Comparison of ENCODE assay signal across 2 cellular contexts in the genomic region with DNA sequence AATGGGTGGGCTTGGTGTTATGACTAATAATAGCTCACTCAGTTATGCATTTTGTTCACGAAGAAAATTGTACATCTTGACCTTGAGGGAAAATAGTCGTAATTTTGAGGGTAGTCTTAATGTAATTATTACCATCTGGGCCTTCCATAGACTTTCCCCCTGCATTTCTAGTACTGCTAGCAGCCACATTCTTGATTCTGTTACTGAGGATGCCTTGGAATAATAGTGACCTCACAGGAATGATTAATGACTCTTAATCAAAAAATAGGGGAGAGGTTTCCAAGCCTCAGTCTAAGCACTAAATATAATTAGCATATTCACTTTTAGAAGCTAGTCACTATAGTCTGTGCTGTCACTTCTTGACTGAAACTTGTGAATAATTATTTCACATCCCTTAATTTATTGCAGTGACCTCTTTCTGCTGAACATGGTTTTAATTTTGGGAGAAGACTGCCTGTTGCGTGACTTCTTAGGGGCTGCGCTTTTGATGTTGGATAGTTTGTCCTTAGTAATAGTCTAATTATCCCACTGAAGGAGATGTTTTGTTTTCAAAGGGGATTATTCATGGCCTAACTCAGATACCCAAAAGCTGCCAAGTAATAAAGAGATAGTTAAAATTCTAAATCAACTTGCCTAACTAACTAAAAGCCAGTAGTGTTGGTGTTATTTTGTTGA.
A peak's percentile ranks its signal among the peaks of the same experiment; 100 is the strongest.
TF ChIP-seq lines count a peak whose summit lies in the region.

No MANE protein-coding gene starts in this region.

TF ChIP-seq in SK-N-SH treated with all-trans-retinoic acid at 6 μM for 48 hours, 23 proteins besides CTCF, POLR2A, EP300 and RAD21:
- TF ChIP-seq ISL1 (CRISPR knock-in tag; IDR thresholded peaks at IDR 0.05) (0 out of 2 replicates have a peak, but pooled peaks have one; percentile 15), CSDC2 (CRISPR knock-in tag; IDR thresholded peaks at IDR 0.05) (no peak)
TF ChIP-seq in SK-N-SH treated with all-trans-retinoic acid at 6 μM for 48 hours: peak in this region for 1.

TF ChIP-seq in SK-N-SH, 30 proteins besides CTCF, POLR2A, EP300 and RAD21:
- TF ChIP-seq PBX3 (IDR thresholded peaks at IDR 0.05) = no peak
- no peak for TF ChIP-seq TAF1 (IDR thresholded peaks at IDR 0.05; ENCODE audit: borderline replicate concordance, low read depth, low read length)
- no peak for TF ChIP-seq NRF1 (IDR thresholded peaks at IDR 0.05; ENCODE audit: low read depth, low read length)
- no peak for TF ChIP-seq TEAD4 (IDR thresholded peaks at IDR 0.05; ENCODE audit: borderline replicate concordance, insufficient read depth)
- TF ChIP-seq FOXJ3 (CRISPR knock-in tag; IDR thresholded peaks at IDR 0.05) = no peak
- no peak for TF ChIP-seq ZBTB33 (IDR thresholded peaks at IDR 0.05; ENCODE audit: borderline replicate concordance, low read depth)
- TF ChIP-seq SIN3A (IDR thresholded peaks at IDR 0.05; ENCODE audit: borderline replicate concordance, low read depth, low read length) = no peak
- TF ChIP-seq, protein P1, sequence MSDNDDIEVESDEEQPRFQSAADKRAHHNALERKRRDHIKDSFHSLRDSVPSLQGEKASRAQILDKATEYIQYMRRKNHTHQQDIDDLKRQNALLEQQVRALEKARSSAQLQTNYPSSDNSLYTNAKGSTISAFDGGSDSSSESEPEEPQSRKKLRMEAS (IDR thresholded peaks at IDR 0.05; ENCODE audit: low read depth) = no peak
- TF ChIP-seq GATA2 (CRISPR knock-in tag; IDR thresholded peaks at IDR 0.05) = no peak
- TF ChIP-seq FOSL2 (IDR thresholded peaks at IDR 0.05; ENCODE audit: borderline replicate concordance, low read depth) = no peak
- no peak for TF ChIP-seq USF2 (IDR thresholded peaks at IDR 0.05; ENCODE audit: borderline replicate concordance, low read depth, low read length)
- no peak for TF ChIP-seq SMC3 (IDR thresholded peaks at IDR 0.05; ENCODE audit: low read depth, low read length)
- no peak for TF ChIP-seq FOXM1 (IDR thresholded peaks at IDR 0.05; ENCODE audit: low read depth)
- TF ChIP-seq, protein P2, sequence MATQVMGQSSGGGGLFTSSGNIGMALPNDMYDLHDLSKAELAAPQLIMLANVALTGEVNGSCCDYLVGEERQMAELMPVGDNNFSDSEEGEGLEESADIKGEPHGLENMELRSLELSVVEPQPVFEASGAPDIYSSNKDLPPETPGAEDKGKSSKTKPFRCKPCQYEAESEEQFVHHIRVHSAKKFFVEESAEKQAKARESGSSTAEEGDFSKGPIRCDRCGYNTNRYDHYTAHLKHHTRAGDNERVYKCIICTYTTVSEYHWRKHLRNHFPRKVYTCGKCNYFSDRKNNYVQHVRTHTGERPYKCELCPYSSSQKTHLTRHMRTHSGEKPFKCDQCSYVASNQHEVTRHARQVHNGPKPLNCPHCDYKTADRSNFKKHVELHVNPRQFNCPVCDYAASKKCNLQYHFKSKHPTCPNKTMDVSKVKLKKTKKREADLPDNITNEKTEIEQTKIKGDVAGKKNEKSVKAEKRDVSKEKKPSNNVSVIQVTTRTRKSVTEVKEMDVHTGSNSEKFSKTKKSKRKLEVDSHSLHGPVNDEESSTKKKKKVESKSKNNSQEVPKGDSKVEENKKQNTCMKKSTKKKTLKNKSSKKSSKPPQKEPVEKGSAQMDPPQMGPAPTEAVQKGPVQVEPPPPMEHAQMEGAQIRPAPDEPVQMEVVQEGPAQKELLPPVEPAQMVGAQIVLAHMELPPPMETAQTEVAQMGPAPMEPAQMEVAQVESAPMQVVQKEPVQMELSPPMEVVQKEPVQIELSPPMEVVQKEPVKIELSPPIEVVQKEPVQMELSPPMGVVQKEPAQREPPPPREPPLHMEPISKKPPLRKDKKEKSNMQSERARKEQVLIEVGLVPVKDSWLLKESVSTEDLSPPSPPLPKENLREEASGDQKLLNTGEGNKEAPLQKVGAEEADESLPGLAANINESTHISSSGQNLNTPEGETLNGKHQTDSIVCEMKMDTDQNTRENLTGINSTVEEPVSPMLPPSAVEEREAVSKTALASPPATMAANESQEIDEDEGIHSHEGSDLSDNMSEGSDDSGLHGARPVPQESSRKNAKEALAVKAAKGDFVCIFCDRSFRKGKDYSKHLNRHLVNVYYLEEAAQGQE (IDR thresholded peaks at IDR 0.05; ENCODE audit: low read depth, low read length) = no peak
- no peak for TF ChIP-seq GABPA (IDR thresholded peaks at IDR 0.05; ENCODE audit: low read depth)
- no peak for TF ChIP-seq RFX5 (IDR thresholded peaks at IDR 0.05; ENCODE audit: low read length)
- TF ChIP-seq, protein P3, sequence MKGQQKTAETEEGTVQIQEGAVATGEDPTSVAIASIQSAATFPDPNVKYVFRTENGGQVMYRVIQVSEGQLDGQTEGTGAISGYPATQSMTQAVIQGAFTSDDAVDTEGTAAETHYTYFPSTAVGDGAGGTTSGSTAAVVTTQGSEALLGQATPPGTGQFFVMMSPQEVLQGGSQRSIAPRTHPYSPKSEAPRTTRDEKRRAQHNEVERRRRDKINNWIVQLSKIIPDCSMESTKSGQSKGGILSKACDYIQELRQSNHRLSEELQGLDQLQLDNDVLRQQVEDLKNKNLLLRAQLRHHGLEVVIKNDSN (IDR thresholded peaks at IDR 0.05; ENCODE audit: borderline replicate concordance, low read depth) = no peak
TF ChIP-seq in SK-N-SH: peak in this region for 0.
